Comparison of ENCODE assay signal across 8 cellular contexts in the genomic region with DNA sequence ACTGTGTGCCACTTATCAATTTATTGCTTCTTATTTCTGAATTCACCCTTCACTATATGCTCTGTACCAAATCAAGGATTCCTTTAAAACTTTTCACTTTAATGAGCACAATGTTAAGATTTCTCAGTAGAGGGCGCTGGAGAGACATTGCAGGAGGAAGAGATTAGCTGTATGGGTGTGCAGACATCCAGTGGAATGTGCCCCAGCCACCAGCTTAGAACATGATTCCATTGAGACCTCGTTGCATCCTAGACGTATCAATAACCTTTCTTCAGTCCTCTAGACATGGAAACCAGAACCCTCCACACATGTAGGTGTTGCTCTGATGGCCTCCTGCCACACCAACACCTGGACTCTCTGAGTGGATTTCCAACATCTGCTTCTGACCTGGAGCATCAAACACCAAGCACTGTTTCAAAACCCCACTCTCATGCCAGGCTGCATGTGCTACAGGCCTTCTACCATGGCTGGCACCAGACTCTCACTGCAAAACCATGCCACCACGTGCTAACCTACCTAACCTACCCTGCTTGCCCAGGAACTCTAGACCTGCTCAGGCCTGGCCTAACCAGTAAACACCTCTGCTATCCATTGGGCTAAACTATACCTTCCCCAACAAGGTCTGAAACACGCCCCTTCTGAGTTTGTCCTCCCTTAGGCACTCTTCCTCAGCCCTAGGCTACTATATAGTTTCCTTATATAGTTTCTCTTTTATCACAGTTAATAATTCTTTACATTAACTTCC.
DNase-seq lines count a peak whose midpoint lies in the region; ATAC-seq, FAIRE-seq and TF ChIP-seq lines count a peak whose summit lies in the region.

No MANE protein-coding gene starts in this region.

- TF ChIP-seq CTCF in VCaP (conservative IDR thresholded peaks at IDR 0.05) (peak; percentile 81), keratinocyte (optimal IDR thresholded peaks at IDR 0.05 in 1 of 3, IDR thresholded peaks at IDR 0.05 in 1 of 3, conservative IDR thresholded peaks at IDR 0.05 in 1 of 3; ENCODE audit: extremely low read depth in 1 of 3, insufficient read depth in 2 of 3, low read length in 3 of 3) (peak; percentile 60 to 72 (median 66)), transverse colon (IDR thresholded peaks at IDR 0.05) (peak in 1 of 5 experiments; percentile 8)

- H3K27ac ChIP-seq in VCaP = no peak overlapping the region
- H3K27ac ChIP-seq in keratinocyte (ENCODE audit: control insufficient read depth, insufficient read depth, low read length) = no peak overlapping the region
- no peak overlapping the region for H3K27ac ChIP-seq in transverse colon

- intact Hi-C loops in transverse colon (cut with DNase I; ENCODE audit: low total_unique reads) = no loop called here

- no peak for ATAC-seq in activated CD4-positive, CD25-positive, alpha-beta regulatory T cell treated with anti-CD3 and anti-CD28 coated beads, Interleukin-2, amount 50 U/mL, for 24 hours

- H3K4me2 ChIP-seq in keratinocyte (ENCODE audit: control insufficient read depth, extremely low read depth, insufficient read depth, low read depth, low read length) = no peak overlapping the region

- dilution Hi-C loops in keratinocyte (cut with MboI; ENCODE audit: extremely low pct_ligation_motif_present, low sequenced_read_pairs) = no loop called here

- H3K27me3 ChIP-seq in keratinocyte (ENCODE audit: control insufficient read depth, extremely low read depth, insufficient read depth, low read length) (no peaks in the 10 kb centered on the region), transverse colon (no peaks in the 10 kb centered on the region)

- TF ChIP-seq POLR2A in transverse colon (IDR thresholded peaks at IDR 0.05) = no peak

- WGBS in transverse colon (ENCODE audit: low coverage in 1 of 2), 2 donors = 50 to 52% methylated on average over 4 of the region's 5 CpGs

- H4K20me1 ChIP-seq in keratinocyte (ENCODE audit: control insufficient read depth, extremely low read depth, insufficient read depth, low read length) = no peaks in the 10 kb centered on the region

- H3K9ac ChIP-seq in keratinocyte (ENCODE audit: control insufficient read depth, extremely low read depth, insufficient read depth, low read length) = no peak overlapping the region

- H2AFZ ChIP-seq in keratinocyte (ENCODE audit: control insufficient read depth, low read length) = no peak overlapping the region

- no peaks in the 10 kb centered on the region for H3K9me1 ChIP-seq in keratinocyte (ENCODE audit: control insufficient read depth, extremely low read depth, insufficient read depth, low read length)

- no peak for TF ChIP-seq EP300 in transverse colon (IDR thresholded peaks at IDR 0.05; ENCODE audit: low read depth)

- DNase-seq in SHP77 (lab: John Stamatoyannopoulos, UW) = peak; percentile 2 to 23
- no peak for DNase-seq in SHP77 treated with DMSO at 0.1 percent for 48 hours (lab: John Stamatoyannopoulos, UW)
- DNase-seq in HCEC 1CT = peak; percentile 30
- peak; percentile 46 for DNase-seq in MV-4-11 (lab: John Stamatoyannopoulos, UW)
- no peak for DNase-seq in keratinocyte (ENCODE audit: low read depth, low spot score)
- DNase-seq in transverse colon = no peak

- FAIRE-seq in keratinocyte (lab: Jason Lieb, UNC) = no peak

- in situ Hi-C loops in transverse colon (cut with MboI; ENCODE audit: low pct_ligation_motif_present in 1 of 4, low pct_unique_long_range_greater_than_20kb in 1 of 4, low sequenced_read_pairs in 3 of 4) = loop anchor here in 1 of 4 donors (25.0 kb wide), 1 partner anchor 373 kb away; no protein-coding TSS in a partner anchor

- H3K4me3 ChIP-seq in keratinocyte (ENCODE audit: control insufficient read depth in 2 of 3, extremely low read depth in 1 of 3, insufficient read depth in 2 of 3, low read depth in 1 of 3, low read length in 3 of 3) (no peak overlapping the region), transverse colon (no peak overlapping the region)

- no peaks in the 10 kb centered on the region for H3K4me1 ChIP-seq in keratinocyte (ENCODE audit: control insufficient read depth, extremely low read depth, insufficient read depth, low read length)
- no peaks in the 10 kb centered on the region for H3K4me1 ChIP-seq in transverse colon

- H3K79me2 ChIP-seq in keratinocyte (ENCODE audit: control insufficient read depth, insufficient read depth, low read length) = no peaks in the 10 kb centered on the region

- H3K9me3 ChIP-seq in keratinocyte (ENCODE audit: control insufficient read depth, low read depth, low read length) (no peaks in the 10 kb centered on the region), transverse colon (no peaks in the 10 kb centered on the region)

- H3K36me3 ChIP-seq in keratinocyte (ENCODE audit: control insufficient read depth in 2 of 2, extremely low read depth in 1 of 2, insufficient read depth in 2 of 2, low read length in 2 of 2) (no peaks in the 10 kb centered on the region), transverse colon (no peaks in the 10 kb centered on the region)

Comparison
In these comparisons a context has a peak if more than half of its experiments do, and no peak if none do; other contexts are left out.
1. DNase-seq: peak in SHP77 (2 of 2), HCEC 1CT (single experiment) and MV-4-11 (single experiment); none in SHP77 treated with DMSO at 0.1 percent for 48 hours (single experiment), keratinocyte (single experiment) and transverse colon (single experiment).